Comparison of ENCODE assay signal across 14 cellular contexts in genomic region chr3:47854720-47855455, GRCh38.
"Had no signal": no experiment of that assay in that cellular context is flagged by ENCODE, and none has a peak within 500 bp of the region (broad histone marks: within the 10 kb centered on the region; RNA-seq: fewer than 3 reads in every experiment).

No MANE protein-coding gene starts in this region.

- H3K27ac ChIP-seq: body of pancreas, suprapubic skin, upper lobe of left lung had no signal

- DNase-seq: activated CD4-positive, alpha-beta T cell treated with anti-CD3 and anti-CD28 coated beads for 48 hours; activated T-cell treated with anti-CD3 and anti-CD28 coated beads for 4 hours; body of pancreas; cerebellar nuclear complex; glutamatergic neuron; left cardiac atrium; naive thymus-derived CD4-positive, alpha-beta T cell; stimulated activated CD4-positive, alpha-beta T cell treated with anti-CD3 and anti-CD28 coated beads, Interleukin-4, amount 100 ng/mL, for 1 hour; stimulated activated CD8-positive, alpha-beta memory T cell treated with anti-CD3 and anti-CD28 coated beads, Interleukin-4, amount 100 ng/mL, for 48 hours; stimulated activated naive CD8-positive, alpha-beta T cell treated with anti-CD3 and anti-CD28 coated beads, Interleukin-15, Interleukin-2, amounts not matched to agents 100 U/mL and 50 U/mL, for 24 hours; T-helper 9 cell had no signal

- H3K4me1 Mint-ChIP-seq: activated naive CD4-positive, alpha-beta T cell treated with anti-CD3 and anti-CD28 coated beads, Interleukin-2, amount 50 U/mL, for 24 hours had no signal

- H3K36me3 Mint-ChIP-seq: activated naive CD4-positive, alpha-beta T cell treated with anti-CD3 and anti-CD28 coated beads, Interleukin-2, amount 50 U/mL, for 24 hours had no signal

- ATAC-seq: body of pancreas; left cardiac atrium; naive thymus-derived CD4-positive, alpha-beta T cell; stimulated activated naive CD8-positive, alpha-beta T cell treated with anti-CD3 and anti-CD28 coated beads, Interleukin-15, Interleukin-2, amounts not matched to agents 100 U/mL and 50 U/mL, for 24 hours had no signal

- H3K27me3 Mint-ChIP-seq: activated naive CD4-positive, alpha-beta T cell treated with anti-CD3 and anti-CD28 coated beads, Interleukin-2, amount 50 U/mL, for 24 hours; naive thymus-derived CD4-positive, alpha-beta T cell had no signal

- H3K27me3 ChIP-seq: body of pancreas, suprapubic skin, upper lobe of left lung had no signal

- H3K9me3 ChIP-seq: body of pancreas, suprapubic skin, upper lobe of left lung had no signal

- H3K9me3 Mint-ChIP-seq: activated naive CD4-positive, alpha-beta T cell treated with anti-CD3 and anti-CD28 coated beads, Interleukin-2, amount 50 U/mL, for 24 hours; naive thymus-derived CD4-positive, alpha-beta T cell had no signal

- H3K4me3 Mint-ChIP-seq: activated naive CD4-positive, alpha-beta T cell treated with anti-CD3 and anti-CD28 coated beads, Interleukin-2, amount 50 U/mL, for 24 hours; naive thymus-derived CD4-positive, alpha-beta T cell had no signal

- H3K4me3 ChIP-seq: body of pancreas, suprapubic skin, upper lobe of left lung had no signal

- H3K27ac Mint-ChIP-seq: activated naive CD4-positive, alpha-beta T cell treated with anti-CD3 and anti-CD28 coated beads, Interleukin-2, amount 50 U/mL, for 24 hours had no signal
